Comparison of ENCODE assay signal across 19 cellular contexts in the genomic region with DNA sequence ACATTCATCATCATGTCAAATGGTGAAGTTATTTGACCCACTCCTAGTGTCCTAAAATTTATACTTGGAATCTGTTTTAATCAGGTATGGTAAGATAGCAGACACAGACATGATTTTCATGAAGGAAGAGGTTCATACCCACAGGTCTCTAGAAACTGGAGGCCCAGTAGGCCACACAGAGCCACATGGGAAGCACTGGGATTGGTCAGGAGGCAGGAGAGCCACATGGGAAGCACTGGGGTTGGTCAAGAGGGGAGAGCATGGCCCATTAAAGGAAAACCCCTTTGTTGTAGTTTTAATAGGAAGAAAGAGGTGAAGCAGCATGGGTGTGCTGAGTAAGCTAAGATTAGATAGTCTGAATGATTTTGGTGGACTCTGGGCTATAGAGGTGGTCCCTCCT.
"Had no signal": no experiment of that assay in that cellular context is flagged by ENCODE, and none has a peak within 500 bp of the region (broad histone marks: within the 10 kb centered on the region; RNA-seq: fewer than 3 reads in every experiment).

No MANE protein-coding gene starts in this region.

- H3K27ac ChIP-seq: colonic mucosa, gastrocnemius medialis, ovary, psoas muscle, skin epidermis, spleen, thoracic aorta, tibial nerve, upper lobe of left lung had no signal

- DNase-seq: colonic mucosa; effector memory CD4-positive, alpha-beta T cell; gastrocnemius medialis; head of caudate nucleus; natural killer cell; occipital lobe; ovary; psoas muscle; right cardiac atrium; spleen; stimulated activated CD4-positive, alpha-beta T cell treated with anti-CD3 and anti-CD28 coated beads, Interleukin-4, amount 100 ng/mL, for 4 hours; stimulated activated naive B cell treated with anti-CD40 and anti-IgM and Interleukin-4, amounts not matched to agents 10 μg/mL and 1 μg/mL and 100 μg/mL, for 72 hours; upper lobe of left lung had no signal

- H3K27me3 ChIP-seq: colonic mucosa, gastrocnemius medialis, ovary, spleen, tibial nerve, upper lobe of left lung had no signal

- FAIRE-seq: keratinocyte, urothelium cell line had no signal

- H3K9me3 ChIP-seq: colonic mucosa, gastrocnemius medialis, ovary, psoas muscle, spleen, thoracic aorta, tibial nerve, upper lobe of left lung had no signal

- H3K36me3 ChIP-seq: colonic mucosa, gastrocnemius medialis, ovary, spleen, thoracic aorta, tibial nerve, upper lobe of left lung had no signal

- H3K4me1 ChIP-seq: gastrocnemius medialis, psoas muscle, spleen, tibial nerve, upper lobe of left lung had no signal

- H3K4me3 ChIP-seq: colonic mucosa, gastrocnemius medialis, ovary, psoas muscle, skin epidermis, spleen, thoracic aorta, tibial nerve, upper lobe of left lung had no signal

- ATAC-seq: gastrocnemius medialis; left lobe of liver; natural killer cell; psoas muscle; right cardiac atrium; stimulated activated naive B cell treated with anti-CD40 and anti-IgM and Interleukin-4, amounts not matched to agents 10 μg/mL and 1 μg/mL and 100 μg/mL, for 72 hours had no signal
